Comparison of ENCODE assay signal across 26 cellular contexts in genomic region chr12:53186745-53187144, GRCh38. TPM values are rescaled to one million over a fixed set of nuclear protein-coding genes. Genes with fewer than 3 reads are reported as not detected.
"Had no signal": no experiment of that assay in that cellular context is flagged by ENCODE, and none has a peak within 500 bp of the region (broad histone marks: within the 10 kb centered on the region; RNA-seq: fewer than 3 reads in every experiment).

No MANE protein-coding gene starts in this region.

- DNase-seq: activated CD4-positive, alpha-beta memory T cell treated with anti-CD3 and anti-CD28 coated beads for 36 hours; activated CD4-positive, alpha-beta T cell treated with anti-CD3 and anti-CD28 coated beads, Interleukin-2, amount 10 ng/mL, durations not matched to agents 24 days and 14 days; activated effector memory CD4-positive, alpha-beta T cell treated with anti-CD3 and anti-CD28 coated beads, Interleukin-2, amount 50 U/mL, for 16 hours; activated naive CD4-positive, alpha-beta T cell treated with anti-CD3 and anti-CD28 coated beads, Interleukin-2, amount 10 ng/mL, durations not matched to agents 7 days and 5 days; amygdala; caudate nucleus; cortex of kidney; effector memory CD8-positive, alpha-beta T cell; foreskin fibroblast; left ventricle myocardium inferior; mucosa of descending colon; stimulated activated CD4-positive, alpha-beta T cell treated with anti-CD3 and anti-CD28 coated beads, Interleukin-12 subunit alpha, Interleukin-12 subunit beta, amount 100 ng/mL, for 4 hours; stimulated activated CD4-positive, alpha-beta T cell treated with anti-CD3 and anti-CD28 coated beads, Interleukin-4, amount 100 ng/mL, for 24 hours; stimulated activated naive CD8-positive, alpha-beta T cell treated with anti-CD3 and anti-CD28 coated beads, Interleukin-15, amount 100 ng/mL, for 72 hours; substantia nigra; upper lobe of left lung; WERI-Rb-1 had no signal

- H3K9me3 ChIP-seq: left ventricle myocardium inferior, mucosa of descending colon, upper lobe of left lung, vagina had no signal

- H3K27ac Mint-ChIP-seq: activated CD4-positive, alpha-beta T cell treated with anti-CD3 and anti-CD28 coated beads, Interleukin-2, amount 10 ng/mL, durations not matched to agents 24 days and 14 days; activated naive CD4-positive, alpha-beta T cell treated with anti-CD3 and anti-CD28 coated beads, Interleukin-2, amount 10 ng/mL, durations not matched to agents 7 days and 5 days; activated T-helper 1 cell treated with anti-CD3 and anti-CD28 coated beads, Interleukin-12 subunit alpha, Interleukin-12 subunit beta, Interleukin-2, Interleukin-4 antibody, amounts not matched to agents 30 ng/mL and 10 ng/mL and 1 ng/mL, durations not matched to agents 14 hours and 24 hours and 36 hours; stimulated activated memory B cell treated with anti-CD40 and anti-IgM and Interleukin-4, amounts not matched to agents 10 μg/mL and 1 μg/mL and 100 μg/mL, for 72 hours had no signal

- H3K27ac ChIP-seq: left ventricle myocardium inferior, skin epidermis, upper lobe of left lung, vagina, WERI-Rb-1 had no signal

- H3K4me3 Mint-ChIP-seq: activated CD4-positive, alpha-beta memory T cell treated with anti-CD3 and anti-CD28 coated beads for 36 hours; activated CD4-positive, alpha-beta T cell treated with anti-CD3 and anti-CD28 coated beads, Interleukin-2, amount 10 ng/mL, durations not matched to agents 24 days and 14 days; activated naive CD4-positive, alpha-beta T cell treated with anti-CD3 and anti-CD28 coated beads, Interleukin-2, amount 10 ng/mL, durations not matched to agents 7 days and 5 days; activated T-helper 1 cell treated with anti-CD3 and anti-CD28 coated beads, Interleukin-12 subunit alpha, Interleukin-12 subunit beta, Interleukin-2, Interleukin-4 antibody, amounts not matched to agents 30 ng/mL and 10 ng/mL and 1 ng/mL, durations not matched to agents 14 hours and 24 hours and 36 hours; effector memory CD8-positive, alpha-beta T cell; natural killer cell treated with Interleukin-12 subunit alpha and Interleukin-12 subunit beta and Interleukin-15 and Interleukin-18, amount 100 ng/mL, for 72 hours; stimulated activated memory B cell treated with anti-CD40 and anti-IgM and Interleukin-4, amounts not matched to agents 10 μg/mL and 1 μg/mL and 100 μg/mL, for 72 hours; stimulated activated naive CD8-positive, alpha-beta T cell treated with anti-CD3 and anti-CD28 coated beads, Interleukin-15, amount 100 ng/mL, for 72 hours had no signal

- H3K9me3 Mint-ChIP-seq: activated CD4-positive, alpha-beta memory T cell treated with anti-CD3 and anti-CD28 coated beads for 36 hours; activated CD4-positive, alpha-beta T cell treated with anti-CD3 and anti-CD28 coated beads, Interleukin-2, amount 10 ng/mL, durations not matched to agents 24 days and 14 days; activated naive CD4-positive, alpha-beta T cell treated with anti-CD3 and anti-CD28 coated beads, Interleukin-2, amount 10 ng/mL, durations not matched to agents 7 days and 5 days; activated T-helper 1 cell treated with anti-CD3 and anti-CD28 coated beads, Interleukin-12 subunit alpha, Interleukin-12 subunit beta, Interleukin-2, Interleukin-4 antibody, amounts not matched to agents 30 ng/mL and 10 ng/mL and 1 ng/mL, durations not matched to agents 14 hours and 24 hours and 36 hours; effector memory CD8-positive, alpha-beta T cell; natural killer cell treated with Interleukin-12 subunit alpha and Interleukin-12 subunit beta and Interleukin-15 and Interleukin-18, amount 100 ng/mL, for 72 hours; stimulated activated memory B cell treated with anti-CD40 and anti-IgM and Interleukin-4, amounts not matched to agents 10 μg/mL and 1 μg/mL and 100 μg/mL, for 72 hours; stimulated activated naive CD8-positive, alpha-beta T cell treated with anti-CD3 and anti-CD28 coated beads, Interleukin-15, amount 100 ng/mL, for 72 hours had no signal

- H3K27me3 ChIP-seq: upper lobe of left lung, vagina had no signal

- H3K27me3 Mint-ChIP-seq: activated CD4-positive, alpha-beta memory T cell treated with anti-CD3 and anti-CD28 coated beads for 36 hours; activated CD4-positive, alpha-beta T cell treated with anti-CD3 and anti-CD28 coated beads, Interleukin-2, amount 10 ng/mL, durations not matched to agents 24 days and 14 days; activated naive CD4-positive, alpha-beta T cell treated with anti-CD3 and anti-CD28 coated beads, Interleukin-2, amount 10 ng/mL, durations not matched to agents 7 days and 5 days; effector memory CD8-positive, alpha-beta T cell; natural killer cell treated with Interleukin-12 subunit alpha and Interleukin-12 subunit beta and Interleukin-15 and Interleukin-18, amount 100 ng/mL, for 72 hours; stimulated activated memory B cell treated with anti-CD40 and anti-IgM and Interleukin-4, amounts not matched to agents 10 μg/mL and 1 μg/mL and 100 μg/mL, for 72 hours; stimulated activated naive CD8-positive, alpha-beta T cell treated with anti-CD3 and anti-CD28 coated beads, Interleukin-15, amount 100 ng/mL, for 72 hours had no signal

- ATAC-seq: activated CD4-positive, CD25-positive, alpha-beta regulatory T cell treated with anti-CD3 and anti-CD28 coated beads, Interleukin-2, amount 50 U/mL, for 24 hours; effector memory CD8-positive, alpha-beta T cell; esophagus mucosa; mucosa of descending colon; natural killer cell treated with Interleukin-12 subunit alpha and Interleukin-12 subunit beta and Interleukin-15 and Interleukin-18, amount 100 ng/mL, for 72 hours; sciatic nerve; stimulated activated memory B cell treated with anti-CD40 and anti-IgM and Interleukin-4, amounts not matched to agents 10 μg/mL and 1 μg/mL and 100 μg/mL, for 72 hours; stimulated activated naive CD8-positive, alpha-beta T cell treated with anti-CD3 and anti-CD28 coated beads, Interleukin-15, amount 100 ng/mL, for 72 hours had no signal

- H3K4me3 ChIP-seq: left ventricle myocardium inferior, mucosa of descending colon, skin epidermis, upper lobe of left lung, vagina had no signal

RNA-seq across cellular contexts. Expression of gene ITGB7, which starts 20.3 kb away (rescaled TPM):
- total RNA-seq: lung microvascular endothelial cell had no signal
